Comparison of ENCODE assay signal across 8 cellular contexts in genomic region chr4:109729563-109730293, GRCh38. TPM values are rescaled to one million over a fixed set of nuclear protein-coding genes. Genes with fewer than 3 reads are reported as not detected.
DNase-seq lines count a peak whose midpoint lies in the region; ATAC-seq and TF ChIP-seq lines count a peak whose summit lies in the region.

Gene PLA2G12A, minus strand, starts transcription at chr4:109730070. Its CDS starts 261 bp downstream, at chr4:109729809.

- peak; percentile 85 for ATAC-seq in SK-N-SH treated with all-trans-retinoic acid at 6 μM for 48 hours

- DNase-seq in GM10248 (ENCODE audit: extremely low spot score) (peak; percentile 93), HCEC 1CT (peak; percentile 25), MG63 (peak; percentile 42), cardiac septum (ENCODE audit: low spot score) (peak; percentile 84), posterior cingulate gyrus (peak; percentile 28 to 93 (median 57)), type B pancreatic cell (ENCODE audit: extremely low spot score, unreplicated experiment) (peak; percentile 89)
- peak; percentile 79 for DNase-seq in activated naive CD8-positive, alpha-beta T cell treated with anti-CD3 and anti-CD28 coated beads for 36 hours

- no peaks in the 10 kb centered on the region for H3K9me3 ChIP-seq in MG63

- TF ChIP-seq CTCF in GM10248 (IDR thresholded peaks at IDR 0.05; ENCODE audit: control extremely low read depth, extremely low read depth, low read depth, missing control alignments) (no peak), type B pancreatic cell (conservative IDR thresholded peaks at IDR 0.05) (no peak)

- H3K27ac Mint-ChIP-seq in activated naive CD8-positive, alpha-beta T cell treated with anti-CD3 and anti-CD28 coated beads for 36 hours, result peak within 1 kb of the TSS; percentile 82
- peak within 1 kb of the TSS; percentile 86 for H3K27ac Mint-ChIP-seq in type B pancreatic cell

- CTCF ChIA-PET in GM10248 (lab: Yijun Ruan, JAX), result interaction anchor here (1.3 to 3.2 kb wide), 7 partner anchors 10 to 29 kb away, joined by 3 to 16 read pairs (median 5); partner anchors contain the start of gene CASP6

- peaks cover 13% of the 10 kb centered on the region for H3K4me1 Mint-ChIP-seq in activated naive CD8-positive, alpha-beta T cell treated with anti-CD3 and anti-CD28 coated beads for 36 hours
- H3K4me1 Mint-ChIP-seq in type B pancreatic cell (ENCODE audit: unreplicated experiment), result peaks cover 19% of the 10 kb centered on the region

- intact Hi-C loops in cardiac septum (cut with DNase I) (loop anchor here (1.0 to 5.0 kb wide), 2 partner anchors 73 to 86 kb away; partner anchors contain the start of genes CFI and GAR1), posterior cingulate gyrus (cut with DNase I) (loop anchor here (5.0 kb wide), 1 partner anchor 88 kb away; the partner anchor contains the start of gene GAR1)

- H3K27me3 ChIP-seq in MG63, result no peaks in the 10 kb centered on the region

- H3K9me3 Mint-ChIP-seq in activated naive CD8-positive, alpha-beta T cell treated with anti-CD3 and anti-CD28 coated beads for 36 hours, result no peaks in the 10 kb centered on the region
- no peaks in the 10 kb centered on the region for H3K9me3 Mint-ChIP-seq in type B pancreatic cell

- peak within 1 kb of the TSS; percentile 88 for H3K4me3 Mint-ChIP-seq in activated naive CD8-positive, alpha-beta T cell treated with anti-CD3 and anti-CD28 coated beads for 36 hours
- peak within 1 kb of the TSS; percentile 95 for H3K4me3 Mint-ChIP-seq in type B pancreatic cell

- H3K27me3 Mint-ChIP-seq in activated naive CD8-positive, alpha-beta T cell treated with anti-CD3 and anti-CD28 coated beads for 36 hours, result no peaks in the 10 kb centered on the region
- H3K27me3 Mint-ChIP-seq in type B pancreatic cell, result no peaks in the 10 kb centered on the region

- POLR2A ChIA-PET in GM10248 (lab: Yijun Ruan, JAX), result no interaction called here

- peak within 1 kb of the TSS; percentile 73 for H3K4me3 ChIP-seq in MG63

- H3K36me3 Mint-ChIP-seq in activated naive CD8-positive, alpha-beta T cell treated with anti-CD3 and anti-CD28 coated beads for 36 hours, result peaks cover 6% of the 10 kb centered on the region
- peaks cover 13% of the 10 kb centered on the region for H3K36me3 Mint-ChIP-seq in type B pancreatic cell

- no peaks in the 10 kb centered on the region for H3K36me3 ChIP-seq in MG63

TF ChIP-seq in SK-N-SH treated with all-trans-retinoic acid at 6 μM for 48 hours, 23 proteins besides CTCF, POLR2A, EP300 and RAD21:
- no peak for TF ChIP-seq OSR1 (CRISPR knock-in tag; IDR thresholded peaks at IDR 0.05)
- no peak for TF ChIP-seq ZNF70 (CRISPR knock-in tag; IDR thresholded peaks at IDR 0.05)
- TF ChIP-seq PPARA (CRISPR knock-in tag; IDR thresholded peaks at IDR 0.05; ENCODE audit: borderline replicate concordance), result no peak
- no peak for TF ChIP-seq ZFP30 (CRISPR knock-in tag; IDR thresholded peaks at IDR 0.05)
- no peak for TF ChIP-seq RARB (CRISPR knock-in tag; IDR thresholded peaks at IDR 0.05)

RNA-seq across cellular contexts. Expression of gene PLA2G12A, which starts in this region (rescaled TPM):
- total RNA-seq in MG63 (2014; rRNA removed; shearing (Covaris generic); ENCODE audit: low replicate concordance), result 10.9 and 11.0 TPM in 2 replicates
- total RNA-seq in activated naive CD8-positive, alpha-beta T cell treated with anti-CD3 and anti-CD28 coated beads for 36 hours, result 10 to 100 TPM; 24.0 to 31.2 TPM
- 37.7 TPM for total RNA-seq in cardiac septum
- total RNA-seq in type B pancreatic cell (ENCODE audit: low replicate concordance), result 39.3 and 44.0 TPM in 2 replicates

Comparison
In these comparisons a context has a peak if more than half of its experiments do, and no peak if none do; other contexts are left out.
1. Peak in every context shown above with its lines: DNase-seq, ATAC-seq and H3K4me3 ChIP-seq.
2. DNase-seq: peak in every context shown above with its lines; median percentile 93 in GM10248; 89 in type B pancreatic cell; 84 in cardiac septum; 79 in activated naive CD8-positive, alpha-beta T cell treated with anti-CD3 and anti-CD28 coated beads for 36 hours; 57 in posterior cingulate gyrus; 42 in MG63; 25 in HCEC 1CT.